2 cellular contexts compared by ENCODE assay signal in the genomic region with DNA sequence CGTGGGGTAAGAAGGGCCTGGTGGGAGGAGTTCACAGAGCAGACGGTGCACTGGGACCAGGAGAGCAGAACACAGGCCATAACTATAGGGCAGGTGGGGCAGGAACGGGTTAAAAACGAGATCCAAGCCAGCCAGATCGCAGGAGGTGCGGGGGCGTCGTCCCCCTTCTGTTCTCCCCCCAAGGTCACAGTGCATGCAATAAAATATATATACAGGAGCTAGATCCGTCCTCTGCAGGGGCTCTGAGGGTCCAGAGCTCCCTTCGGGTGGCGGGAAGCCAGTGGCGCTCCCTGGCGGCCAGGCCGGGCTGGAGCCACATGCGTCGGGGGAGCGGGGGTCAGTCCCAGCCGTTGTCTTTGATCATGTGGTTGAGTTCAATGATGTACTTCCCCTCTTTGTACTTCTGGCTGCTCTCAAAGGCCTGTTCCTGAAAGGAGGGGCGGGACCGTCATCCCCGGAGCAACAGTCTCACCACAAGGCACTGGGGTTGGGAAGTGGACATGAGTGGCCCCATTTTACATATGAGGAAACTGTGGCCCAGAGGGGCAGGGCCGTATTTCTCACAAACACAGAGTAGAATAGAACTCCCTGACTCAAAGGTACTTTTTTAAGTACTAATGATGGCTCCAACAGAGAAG.
TF ChIP-seq lines count a peak whose summit lies in the region.

No MANE protein-coding gene starts in this region.

TF ChIP-seq in HCT116, 20 proteins besides CTCF, POLR2A, EP300 and RAD21:
- TF ChIP-seq EZH2phosphoT487 (IDR thresholded peaks at IDR 0.05; ENCODE audit: borderline replicate concordance) (no peak), YY1 (IDR thresholded peaks at IDR 0.05; ENCODE audit: extremely low read depth, insufficient replicate concordance, low read depth, low read length) (peak; percentile 52), CBX3 (IDR thresholded peaks at IDR 0.05; ENCODE audit: low read depth) (peak; percentile 84; the same call in 1 of the 2 replicates), POLR2AphosphoS5 (IDR thresholded peaks at IDR 0.05; ENCODE audit: low read depth, low read length) (peak; percentile 37; the same call in 1 of the 2 replicates), TCF7L2 (IDR thresholded peaks at IDR 0.05; ENCODE audit: borderline replicate concordance, extremely low read depth, insufficient read depth, insufficient read length) (peak; percentile 86)
- TF ChIP-seq, protein P1, sequence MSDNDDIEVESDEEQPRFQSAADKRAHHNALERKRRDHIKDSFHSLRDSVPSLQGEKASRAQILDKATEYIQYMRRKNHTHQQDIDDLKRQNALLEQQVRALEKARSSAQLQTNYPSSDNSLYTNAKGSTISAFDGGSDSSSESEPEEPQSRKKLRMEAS (IDR thresholded peaks at IDR 0.05), result peak; percentile 95

TF ChIP-seq in GM12878, 131 proteins besides CTCF, POLR2A, EP300 and RAD21 (continues in another document):
- TF ChIP-seq POU2F2 (IDR thresholded peaks at IDR 0.05; ENCODE audit: borderline replicate concordance, low read depth, low read length) (peak; percentile 18; the same call in 1 of the 3 replicates), TCF3 (IDR thresholded peaks at IDR 0.05; ENCODE audit: borderline replicate concordance, insufficient read depth, low read depth, low read length) (peak; percentile 83; the same call in 1 of the 2 replicates), MTA2 (IDR thresholded peaks at IDR 0.05; ENCODE audit: low read depth) (peak; percentile 60), NR2C2 (IDR thresholded peaks at IDR 0.05; ENCODE audit: borderline replicate concordance, control insufficient read depth, insufficient read length, low read depth) (no peak), ZBED1 (IDR thresholded peaks at IDR 0.05; ENCODE audit: borderline replicate concordance) (no peak), CREM (IDR thresholded peaks at IDR 0.05; ENCODE audit: low read depth) (peak; percentile 62; the same call in 1 of the 2 replicates), SMAD1 (IDR thresholded peaks at IDR 0.05; ENCODE audit: low read depth, partially characterized antibody) (peak; percentile 22), SPI1 (IDR thresholded peaks at IDR 0.05; ENCODE audit: borderline replicate concordance, insufficient read depth, low read depth, low read length) (peak; percentile 75), MYC (IDR thresholded peaks at IDR 0.05; ENCODE audit: insufficient read depth, insufficient read length, insufficient replicate concordance, low read length, severe bottlenecking) (peak; percentile 84), EZH2 (IDR thresholded peaks at IDR 0.05; ENCODE audit: borderline replicate concordance, control insufficient read depth, low read depth, low read length) (no peak), SIX5 (IDR thresholded peaks at IDR 0.05; ENCODE audit: low read depth, low read length, severe bottlenecking) (peak; percentile 31), CBX5 (IDR thresholded peaks at IDR 0.05; ENCODE audit: low read depth) (no peak), CBX3 (IDR thresholded peaks at IDR 0.05; ENCODE audit: borderline replicate concordance, low read depth) (no peak), BCL3 (IDR thresholded peaks at IDR 0.05; ENCODE audit: borderline replicate concordance, insufficient read depth, low read depth, low read length, poor library complexity, severe bottlenecking) (no peak), ZNF592 (IDR thresholded peaks at IDR 0.05) (peak; percentile 97), KAT2A (conservative IDR thresholded peaks at IDR 0.05; ENCODE audit: control insufficient read depth, low read depth, low read length) (no peak), NKRF (conservative IDR thresholded peaks at IDR 0.05) (0 out of 2 replicates have a peak, but pooled peaks have one; percentile 49), ZBTB4 (CRISPR knock-in tag; IDR thresholded peaks at IDR 0.05) (0 out of 2 replicates have a peak, but pooled peaks have one; percentile 21), BACH1 (IDR thresholded peaks at IDR 0.05; ENCODE audit: borderline replicate concordance) (peak; percentile 46; the same call in 1 of the 2 replicates), MXI1 (IDR thresholded peaks at IDR 0.05; ENCODE audit: low read depth, low read length) (peak; percentile 84), ESRRA (IDR thresholded peaks at IDR 0.05; ENCODE audit: low read length) (peak; percentile 57; the same call in 1 of the 2 replicates), PAX5 (IDR thresholded peaks at IDR 0.05; ENCODE audit: borderline replicate concordance, low read depth, low read length) (0 out of 2 replicates have a peak, but pooled peaks have one; percentile 54), STAT1 (conservative IDR thresholded peaks at IDR 0.05) (0 out of 2 replicates have a peak, but pooled peaks have one; percentile 27), ASH2L (IDR thresholded peaks at IDR 0.05; ENCODE audit: borderline replicate concordance, low read depth) (no peak), TBL1XR1 (IDR thresholded peaks at IDR 0.05; ENCODE audit: low read depth, low read length) (no peak), BCL11A (IDR thresholded peaks at IDR 0.05; ENCODE audit: low read depth, low read length) (0 out of 2 replicates have a peak, but pooled peaks have one; percentile 30), DPF2 (IDR thresholded peaks at IDR 0.05) (0 out of 2 replicates have a peak, but pooled peaks have one; percentile 30), BRCA1 (IDR thresholded peaks at IDR 0.05; ENCODE audit: low read depth, low read length) (no peak), E2F4 (IDR thresholded peaks at IDR 0.05; ENCODE audit: low read depth, low read length) (peak; percentile 80), HCFC1 (IDR thresholded peaks at IDR 0.05; ENCODE audit: low read length) (no peak; the same call in 1 of the 2 replicates), CHD2 (IDR thresholded peaks at IDR 0.05; ENCODE audit: borderline replicate concordance, low read depth, low read length) (peak; percentile 55; the same call in 1 of the 2 replicates), SMARCA5 (IDR thresholded peaks at IDR 0.05) (peak; percentile 100), KLF5 (IDR thresholded peaks at IDR 0.05; ENCODE audit: partially characterized antibody) (peak; percentile 46), SMC3 (IDR thresholded peaks at IDR 0.05; ENCODE audit: borderline replicate concordance, low read length) (peak; percentile 53; the same call in 1 of the 2 replicates)
- TF ChIP-seq, protein P2, sequence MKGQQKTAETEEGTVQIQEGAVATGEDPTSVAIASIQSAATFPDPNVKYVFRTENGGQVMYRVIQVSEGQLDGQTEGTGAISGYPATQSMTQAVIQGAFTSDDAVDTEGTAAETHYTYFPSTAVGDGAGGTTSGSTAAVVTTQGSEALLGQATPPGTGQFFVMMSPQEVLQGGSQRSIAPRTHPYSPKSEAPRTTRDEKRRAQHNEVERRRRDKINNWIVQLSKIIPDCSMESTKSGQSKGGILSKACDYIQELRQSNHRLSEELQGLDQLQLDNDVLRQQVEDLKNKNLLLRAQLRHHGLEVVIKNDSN (IDR thresholded peaks at IDR 0.05; ENCODE audit: borderline replicate concordance, extremely low read length, insufficient read depth, low read depth, low read length), result peak; percentile 29
- TF ChIP-seq, protein P3, sequence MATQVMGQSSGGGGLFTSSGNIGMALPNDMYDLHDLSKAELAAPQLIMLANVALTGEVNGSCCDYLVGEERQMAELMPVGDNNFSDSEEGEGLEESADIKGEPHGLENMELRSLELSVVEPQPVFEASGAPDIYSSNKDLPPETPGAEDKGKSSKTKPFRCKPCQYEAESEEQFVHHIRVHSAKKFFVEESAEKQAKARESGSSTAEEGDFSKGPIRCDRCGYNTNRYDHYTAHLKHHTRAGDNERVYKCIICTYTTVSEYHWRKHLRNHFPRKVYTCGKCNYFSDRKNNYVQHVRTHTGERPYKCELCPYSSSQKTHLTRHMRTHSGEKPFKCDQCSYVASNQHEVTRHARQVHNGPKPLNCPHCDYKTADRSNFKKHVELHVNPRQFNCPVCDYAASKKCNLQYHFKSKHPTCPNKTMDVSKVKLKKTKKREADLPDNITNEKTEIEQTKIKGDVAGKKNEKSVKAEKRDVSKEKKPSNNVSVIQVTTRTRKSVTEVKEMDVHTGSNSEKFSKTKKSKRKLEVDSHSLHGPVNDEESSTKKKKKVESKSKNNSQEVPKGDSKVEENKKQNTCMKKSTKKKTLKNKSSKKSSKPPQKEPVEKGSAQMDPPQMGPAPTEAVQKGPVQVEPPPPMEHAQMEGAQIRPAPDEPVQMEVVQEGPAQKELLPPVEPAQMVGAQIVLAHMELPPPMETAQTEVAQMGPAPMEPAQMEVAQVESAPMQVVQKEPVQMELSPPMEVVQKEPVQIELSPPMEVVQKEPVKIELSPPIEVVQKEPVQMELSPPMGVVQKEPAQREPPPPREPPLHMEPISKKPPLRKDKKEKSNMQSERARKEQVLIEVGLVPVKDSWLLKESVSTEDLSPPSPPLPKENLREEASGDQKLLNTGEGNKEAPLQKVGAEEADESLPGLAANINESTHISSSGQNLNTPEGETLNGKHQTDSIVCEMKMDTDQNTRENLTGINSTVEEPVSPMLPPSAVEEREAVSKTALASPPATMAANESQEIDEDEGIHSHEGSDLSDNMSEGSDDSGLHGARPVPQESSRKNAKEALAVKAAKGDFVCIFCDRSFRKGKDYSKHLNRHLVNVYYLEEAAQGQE (IDR thresholded peaks at IDR 0.05; ENCODE audit: low read depth, low read length), result no peak
